ENCODE assay signal across 8 cellular contexts in genomic region chr5:141326088-141326854, GRCh38. TPM values are rescaled to one million over a fixed set of nuclear protein-coding genes. Genes with fewer than 3 reads are reported as not detected.
DNase-seq lines count a peak whose midpoint lies in the region.

No MANE protein-coding gene starts in this region.

- H2BK15ac ChIP-seq in mesendoderm (replicated peaks; ENCODE audit: low read depth), result no peak overlapping the region

- no peak overlapping the region for H4K8ac ChIP-seq in mesendoderm (ENCODE audit: low read depth, low read length)

- H3K27ac ChIP-seq in duodenal mucosa (ENCODE audit: low read depth, low read length) (no peak overlapping the region), mesendoderm (ENCODE audit: low read depth, low read length) (no peak overlapping the region)

- no peaks in the 10 kb centered on the region for H3K36me3 ChIP-seq in duodenal mucosa (ENCODE audit: control insufficient read depth in 1 of 2, insufficient read depth in 2 of 2, low read length in 2 of 2)
- no peaks in the 10 kb centered on the region for H3K36me3 ChIP-seq in mesendoderm (ENCODE audit: control insufficient read depth, insufficient read depth, low read length)

- H3K56ac ChIP-seq in mesendoderm (ENCODE audit: low read length), result peak overlapping the region; percentile 90

- H3K27me3 ChIP-seq in duodenal mucosa (ENCODE audit: control insufficient read depth in 1 of 2, insufficient read depth in 2 of 2, low read length in 2 of 2), result no peaks in the 10 kb centered on the region
- H3K27me3 ChIP-seq in mesendoderm (ENCODE audit: insufficient read depth, low read length, poor library complexity), result no peaks in the 10 kb centered on the region

- DNase-seq in DMS79 treated with DMSO at 0.1 percent for 48 hours (lab: John Stamatoyannopoulos, UW) (peak; percentile 63), H4 (ENCODE audit: low spot score) (peak; percentile 62), NCI-H1930 (lab: John Stamatoyannopoulos, UW) (peak; percentile 21 to 61), mesendoderm (peak; percentile 88), GM19240 (ENCODE audit: insufficient read length, low spot score) (no peak)
- DNase-seq in activated CD4-positive, alpha-beta T cell treated with anti-CD3 and anti-CD28 coated beads, Interleukin-2, amount 50 U/mL, for 4 hours, result peak; percentile 60 to 64
- peak; percentile 33 to 41 for DNase-seq in stimulated activated CD8-positive, alpha-beta memory T cell treated with anti-CD3 and anti-CD28 coated beads, Interleukin-15, amount 100 ng/mL, for 48 hours (ENCODE audit: low read depth in 2 of 2)

- no peaks in the 10 kb centered on the region for H3K79me2 ChIP-seq in mesendoderm (ENCODE audit: control insufficient read depth, insufficient read depth, low read length)

- no peak overlapping the region for H2AK5ac ChIP-seq in mesendoderm (ENCODE audit: low read length)

- H3K23ac ChIP-seq in mesendoderm (ENCODE audit: low read length), result no peak overlapping the region

- no peaks in the 10 kb centered on the region for H3K79me1 ChIP-seq in mesendoderm (ENCODE audit: low read length)

- peak overlapping the region; percentile 78 for H3K4me2 ChIP-seq in mesendoderm (ENCODE audit: low read length)

- peak overlapping the region; percentile 50 for H4K5ac ChIP-seq in mesendoderm (ENCODE audit: low read length)

- peak overlapping the region; percentile 55 for H2BK5ac ChIP-seq in mesendoderm (ENCODE audit: low read length)

- no peak overlapping the region for H2BK120ac ChIP-seq in mesendoderm (ENCODE audit: low read depth, low read length)

- H3K18ac ChIP-seq in mesendoderm (ENCODE audit: low read length), result no peak overlapping the region

- H3K4ac ChIP-seq in mesendoderm (ENCODE audit: low read depth, low read length), result no peak overlapping the region

- H3K4me1 ChIP-seq in duodenal mucosa (ENCODE audit: control insufficient read depth in 1 of 2, insufficient read depth in 2 of 2, low read length in 2 of 2) (no peaks in the 10 kb centered on the region), mesendoderm (ENCODE audit: control insufficient read depth, low read depth, low read length) (no peaks in the 10 kb centered on the region)

- H3K9me3 ChIP-seq in duodenal mucosa (ENCODE audit: control insufficient read depth in 1 of 2, low read length in 2 of 2), result peaks cover 25 to 40% of the 10 kb centered on the region in 2 donors

- H3K9ac ChIP-seq in duodenal mucosa (ENCODE audit: low read depth in 1 of 2, low read length in 2 of 2) (peak overlapping the region; percentile 19 to 55), mesendoderm (ENCODE audit: low read length) (peak overlapping the region; percentile 71)

- H3K4me3 ChIP-seq in duodenal mucosa (ENCODE audit: low read depth in 1 of 2, low read length in 2 of 2) (peak overlapping the region; percentile 61 to 62), mesendoderm (ENCODE audit: low read length) (peak overlapping the region; percentile 21)

- WGBS in mesendoderm (ENCODE audit: extremely low coverage, insufficient coverage, low lambda C conversion rate), result no CpG with 5 or more reads among the region's 27 CpGs

RNA-seq across cellular contexts. Expression of gene PCDHGA1, which starts 4.0 kb away (rescaled TPM):
- 0.51 and 1.6 TPM in 2 replicates for total RNA-seq in H4 (2014; rRNA removed; shearing (Covaris generic))
- polyA plus RNA-seq in mesendoderm (2013, experiment 1 of 2), result 0.80 TPM
- 0.71 TPM for polyA plus RNA-seq in mesendoderm (2013, experiment 2 of 2)

RNA-seq across cellular contexts. Expression of gene TAF7, which starts 5.7 kb away (rescaled TPM):
- total RNA-seq in H4 (2014; rRNA removed; shearing (Covaris generic)), result 51.2 and 74.8 TPM in 2 replicates
- 112 TPM for polyA plus RNA-seq in mesendoderm (2013, experiment 1 of 2)
- 110 TPM for polyA plus RNA-seq in mesendoderm (2013, experiment 2 of 2)

RNA-seq across cellular contexts. Expression of gene PCDHGA2, which starts 12.3 kb away (rescaled TPM):
- 0.99 and 1.6 TPM in 2 replicates for total RNA-seq in H4 (2014; rRNA removed; shearing (Covaris generic))
- polyA plus RNA-seq in mesendoderm (2013, experiment 1 of 2), result 0.27 TPM
- 0.27 TPM for polyA plus RNA-seq in mesendoderm (2013, experiment 2 of 2)

RNA-seq across cellular contexts. Expression of gene PCDHGA3, which starts 17.4 kb away (rescaled TPM):
- total RNA-seq in H4 (2014; rRNA removed; shearing (Covaris generic)), result 10.3 and 11.5 TPM in 2 replicates
- polyA plus RNA-seq in mesendoderm (2013, experiment 1 of 2), result 0.27 TPM
- 0.27 TPM for polyA plus RNA-seq in mesendoderm (2013, experiment 2 of 2)

RNA-seq across cellular contexts. Expression of gene SLC25A2, which starts 22.4 kb away (rescaled TPM):
- not detected in 2 replicates for total RNA-seq in H4 (2014; rRNA removed; shearing (Covaris generic))
- polyA plus RNA-seq in mesendoderm (2013, experiment 1 of 2), result not detected
- not detected for polyA plus RNA-seq in mesendoderm (2013, experiment 2 of 2)
